8 cellular contexts compared by ENCODE assay signal in genomic region chr12:103877934-103878510, GRCh38. TPM values are rescaled to one million over a fixed set of nuclear protein-coding genes. Genes with fewer than 3 reads are reported as not detected.
DNase-seq lines count a peak whose midpoint lies in the region; ATAC-seq and TF ChIP-seq lines count a peak whose summit lies in the region.

No MANE protein-coding gene starts in this region.

- DNase-seq in NCI-H1694 treated with DMSO at 0.1 percent for 48 hours (lab: John Stamatoyannopoulos, UW) (peak; percentile 29), NCI-H1694 (lab: John Stamatoyannopoulos, UW) (no peak), HuH-7.5 (ENCODE audit: low spot score) (peak; percentile 59), activated T-cell treated with anti-CD3 and anti-CD28 coated beads for 4 hours (peak; percentile 48), fibroblast of lung (ENCODE audit: low read depth in 2 of 2) (peak; percentile 48 to 69), neural progenitor cell (ENCODE audit: low spot score) (peak; percentile 83), upper lobe of left lung (peak in 1 of 2 donors; percentile 32)

- no peaks in the 10 kb centered on the region for H3K9me2 ChIP-seq in OCI-LY1 (ENCODE audit: low read depth, low read length)

- no peak for TF ChIP-seq EP300 in upper lobe of left lung (IDR thresholded peaks at IDR 0.05)

- peak overlapping the region; percentile 17 for H3K4me3 Mint-ChIP-seq in neural progenitor cell

- H3K4me1 ChIP-seq in OCI-LY1 (ENCODE audit: insufficient read depth, low read length, severe bottlenecking) (no peaks in the 10 kb centered on the region), fibroblast of lung (ENCODE audit: control insufficient read depth, extremely low read depth, insufficient read depth, low read length) (no peaks in the 10 kb centered on the region), neural progenitor cell (no peaks in the 10 kb centered on the region), upper lobe of left lung (no peaks in the 10 kb centered on the region)

- peak; percentile 73 to 78 for ATAC-seq in upper lobe of left lung (ENCODE audit: low FRiP score in 2 of 2)

- H4K20me1 ChIP-seq in OCI-LY1 (ENCODE audit: insufficient read depth, low read length), result no peaks in the 10 kb centered on the region
- no peaks in the 10 kb centered on the region for H4K20me1 ChIP-seq in fibroblast of lung (ENCODE audit: control insufficient read depth, extremely low read depth, insufficient read depth, low read length)
- no peaks in the 10 kb centered on the region for H4K20me1 ChIP-seq in neural progenitor cell (ENCODE audit: low read depth)

- no peak overlapping the region for H3K9ac ChIP-seq in OCI-LY1 (ENCODE audit: low read length)
- H3K9ac ChIP-seq in fibroblast of lung (ENCODE audit: insufficient read depth, low read length), result no peak overlapping the region
- no peak overlapping the region for H3K9ac ChIP-seq in neural progenitor cell

- H3K36me3 Mint-ChIP-seq in neural progenitor cell, result no peaks in the 10 kb centered on the region

- H3K79me2 ChIP-seq in OCI-LY1 (ENCODE audit: insufficient read depth, low read length) (no peaks in the 10 kb centered on the region), fibroblast of lung (ENCODE audit: control insufficient read depth, insufficient read depth, low read length) (no peaks in the 10 kb centered on the region), neural progenitor cell (ENCODE audit: low read depth) (no peaks in the 10 kb centered on the region)

- no peaks in the 10 kb centered on the region for H3K9me3 ChIP-seq in OCI-LY1 (ENCODE audit: low read length)
- H3K9me3 ChIP-seq in fibroblast of lung (ENCODE audit: control insufficient read depth, insufficient read depth, low read depth, low read length), result no peaks in the 10 kb centered on the region
- H3K9me3 ChIP-seq in neural progenitor cell (ENCODE audit: low read depth), result no peaks in the 10 kb centered on the region
- H3K9me3 ChIP-seq in upper lobe of left lung, result no peaks in the 10 kb centered on the region

- H3K4me3 ChIP-seq in OCI-LY1 (ENCODE audit: low read depth, low read length, poor library complexity, severe bottlenecking) (no peak overlapping the region), fibroblast of lung (replicated peaks in 1 of 4; ENCODE audit: control extremely low read depth in 1 of 4, insufficient read depth in 1 of 4, low read depth in 3 of 4, low read length in 4 of 4) (no peak overlapping the region), neural progenitor cell (no peak overlapping the region), upper lobe of left lung (no peak overlapping the region)

- H3K36me3 ChIP-seq in OCI-LY1 (ENCODE audit: insufficient read depth, low read length) (no peaks in the 10 kb centered on the region), fibroblast of lung (ENCODE audit: control insufficient read depth, insufficient read depth, low read length) (no peaks in the 10 kb centered on the region), neural progenitor cell (no peaks in the 10 kb centered on the region), upper lobe of left lung (no peaks in the 10 kb centered on the region)

- H3K4me2 ChIP-seq in OCI-LY1 (ENCODE audit: low read length), result no peak overlapping the region
- peak overlapping the region; percentile 66 for H3K4me2 ChIP-seq in fibroblast of lung (ENCODE audit: extremely low read depth, insufficient read depth, low read length)
- H3K4me2 ChIP-seq in neural progenitor cell, result peak overlapping the region; percentile 31

- TF ChIP-seq CTCF in OCI-LY1 (IDR thresholded peaks at IDR 0.05; ENCODE audit: low read length), result peak; percentile 65
- TF ChIP-seq CTCF in fibroblast of lung (conservative IDR thresholded peaks at IDR 0.05 in 1 of 2, IDR thresholded peaks at IDR 0.05 in 1 of 2; ENCODE audit: low read depth in 1 of 2, low read length in 2 of 2), result peak; percentile 71 to 84
- TF ChIP-seq CTCF in neural progenitor cell (IDR thresholded peaks at IDR 0.05), result peak; percentile 82
- peak; percentile 37 to 62 (median 52) for TF ChIP-seq CTCF in upper lobe of left lung (IDR thresholded peaks at IDR 0.05)

- H3F3A ChIP-seq in OCI-LY1 (ENCODE audit: insufficient read depth, low read length), result no peaks in the 10 kb centered on the region
- H3F3A ChIP-seq in neural progenitor cell (ENCODE audit: low read depth), result no peaks in the 10 kb centered on the region

- no peaks in the 10 kb centered on the region for H3K27me3 ChIP-seq in OCI-LY1 (ENCODE audit: insufficient read depth, low read length)
- no peaks in the 10 kb centered on the region for H3K27me3 ChIP-seq in fibroblast of lung (ENCODE audit: control insufficient read depth, insufficient read depth, low read length)
- H3K27me3 ChIP-seq in neural progenitor cell, result no peaks in the 10 kb centered on the region
- no peaks in the 10 kb centered on the region for H3K27me3 ChIP-seq in upper lobe of left lung

- peaks cover 31% of the 10 kb centered on the region for H3K4me1 Mint-ChIP-seq in neural progenitor cell

- H3K27ac ChIP-seq in OCI-LY1 (ENCODE audit: low read depth, low read length, poor library complexity, severe bottlenecking) (no peak overlapping the region), fibroblast of lung (ENCODE audit: insufficient read depth, low read length) (no peak overlapping the region), neural progenitor cell (no peak overlapping the region), upper lobe of left lung (no peak overlapping the region)

- peaks cover 10% of the 10 kb centered on the region for H3K27me3 Mint-ChIP-seq in neural progenitor cell (ENCODE audit: insufficient read depth, low read depth)

- H2AFZ ChIP-seq in OCI-LY1 (ENCODE audit: low read length) (no peak overlapping the region), fibroblast of lung (ENCODE audit: low read length) (peak overlapping the region; percentile 30), neural progenitor cell (replicated peaks) (peak overlapping the region; percentile 97)

- no peak for TF ChIP-seq POLR2A in upper lobe of left lung (IDR thresholded peaks at IDR 0.05)

- 7 to 12% methylated on average over 5 of the region's 5 CpGs for WGBS in upper lobe of left lung, 2 donors

- no peaks in the 10 kb centered on the region for H3K9me3 Mint-ChIP-seq in neural progenitor cell

- H3K27ac Mint-ChIP-seq in neural progenitor cell, result no peak overlapping the region

RNA-seq across cellular contexts. Expression of gene NT5DC3, which starts 37.0 kb away (rescaled TPM):
- 10.0 and 10.4 TPM in 2 replicates for total RNA-seq in fibroblast of lung
- polyA plus RNA-seq in fibroblast of lung, result 4.1 and 4.7 TPM in 2 replicates
- 3.4 and 4.1 TPM in 2 replicates for polyA plus RNA-seq in fibroblast of lung (2012)
- 8.3 TPM in 2 replicates for polyA minus RNA-seq in fibroblast of lung (ENCODE audit: low replicate concordance)
- total RNA-seq in neural progenitor cell (ENCODE audit: low replicate concordance), result 3.1 and 4.3 TPM in 2 replicates
- total RNA-seq in upper lobe of left lung, result 10 to 100 TPM in 1 of 6 donors, 1 to 10 TPM in 5; 3.8 to 29.3 (median 7.3) TPM

RNA-seq across cellular contexts. Expression of gene HSP90B1, which starts 52.2 kb away (rescaled TPM):
- 381 and 1,015 TPM in 2 replicates for total RNA-seq in fibroblast of lung
- 779 and 983 TPM in 2 replicates for polyA plus RNA-seq in fibroblast of lung
- 618 and 749 TPM in 2 replicates for polyA plus RNA-seq in fibroblast of lung (2012)
- 27.7 and 36.5 TPM in 2 replicates for polyA minus RNA-seq in fibroblast of lung (ENCODE audit: low replicate concordance)
- total RNA-seq in neural progenitor cell (ENCODE audit: low replicate concordance), result 384 and 588 TPM in 2 replicates
- total RNA-seq in upper lobe of left lung, result 100 to 1,000 TPM; 164 to 743 (median 287) TPM
